Comparison of ENCODE assay signal across 24 cellular contexts in the genomic region with DNA sequence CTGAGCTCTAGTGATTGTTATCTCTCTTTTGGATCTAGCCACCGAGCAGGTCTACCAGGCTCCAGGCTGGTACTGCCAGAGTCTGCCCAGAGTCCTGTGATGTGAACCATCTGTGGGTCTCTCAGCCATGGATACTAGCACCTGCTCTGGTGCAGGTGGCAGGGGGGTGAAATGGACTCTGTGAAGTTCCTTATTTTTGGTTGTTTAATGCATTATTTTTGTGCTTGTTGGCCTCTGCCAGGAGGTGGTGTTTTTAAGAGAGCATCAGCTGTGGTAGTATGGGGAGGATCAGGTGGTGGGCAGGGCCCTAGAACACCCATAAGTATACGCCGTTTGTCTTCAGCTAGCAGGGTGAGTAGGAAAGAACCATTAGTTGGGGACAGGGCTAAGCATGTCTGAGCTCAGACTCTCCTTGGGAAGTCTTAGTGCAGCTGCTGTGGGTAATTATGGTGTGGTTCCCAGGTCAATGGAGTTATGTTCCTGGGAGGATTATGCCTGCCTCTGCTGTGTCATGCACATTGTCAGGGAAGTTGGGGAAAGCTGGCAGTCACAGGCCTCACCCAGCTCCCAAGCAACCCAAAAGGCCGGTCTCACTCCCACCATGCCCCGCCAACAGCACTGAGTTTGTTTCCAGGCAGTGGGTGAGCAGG.
"Had no signal": no experiment of that assay in that cellular context is flagged by ENCODE, and none has a peak within 500 bp of the region (broad histone marks: within the 10 kb centered on the region; RNA-seq: fewer than 3 reads in every experiment).

No MANE protein-coding gene starts in this region.

- H3K4me3 Mint-ChIP-seq: activated B cell treated with CpG ODN at 0.5 μM for 24 hours; activated CD4-positive, alpha-beta T cell treated with anti-CD3 and anti-CD28 coated beads for 36 hours; endodermal cell; memory B cell; nephron progenitor cell had no signal

- H3K4me1 ChIP-seq: pancreas, psoas muscle, right atrium auricular region, transverse colon, uterus had no signal

- ATAC-seq: activated CD4-positive, alpha-beta T cell treated with anti-CD3 and anti-CD28 coated beads for 36 hours; heart left ventricle; left colon; pancreas; psoas muscle had no signal

- H3K9me3 ChIP-seq: pancreas, psoas muscle, right atrium auricular region, transverse colon, uterus had no signal

- DNase-seq: activated B cell treated with CpG ODN at 0.5 μM for 24 hours; activated CD4-positive, alpha-beta T cell treated with anti-CD3 and anti-CD28 coated beads for 36 hours; activated CD4-positive, alpha-beta T cell treated with anti-CD3 and anti-CD28 coated beads, Interleukin-2, amount 50 U/mL, for 4 hours; activated CD8-positive, alpha-beta memory T cell treated with anti-CD3 and anti-CD28 coated beads for 24 hours; activated CD8-positive, alpha-beta memory T cell treated with anti-CD3 and anti-CD28 coated beads, Interleukin-2, amount 50 U/mL, for 48 hours; activated naive CD4-positive, alpha-beta T cell treated with Interleukin-2 at 50 U/mL for 16 hours; activated T-cell treated with anti-CD3 and anti-CD28 coated beads, Interleukin-2, amount 50 U/mL, for 48 hours; amygdala; cortex of kidney; endodermal cell; heart left ventricle; islet precursor cell; left colon; nephron progenitor cell; pancreas; psoas muscle; stimulated activated CD4-positive, alpha-beta T cell treated with anti-CD3 and anti-CD28 coated beads, Interleukin-12 subunit alpha, Interleukin-12 subunit beta, amount 100 ng/mL, for 4 hours; stimulated activated CD4-positive, alpha-beta T cell treated with anti-CD3 and anti-CD28 coated beads, Interleukin-4, amount 100 ng/mL, for 4 hours; T1000; transverse colon; uterus had no signal

- H3K4me1 Mint-ChIP-seq: activated B cell treated with CpG ODN at 0.5 μM for 24 hours; activated CD4-positive, alpha-beta T cell treated with anti-CD3 and anti-CD28 coated beads for 36 hours; endodermal cell; memory B cell; nephron progenitor cell had no signal

- H3K27ac Mint-ChIP-seq: activated B cell treated with CpG ODN at 0.5 μM for 24 hours; activated CD4-positive, alpha-beta T cell treated with anti-CD3 and anti-CD28 coated beads for 36 hours; endodermal cell; memory B cell; nephron progenitor cell had no signal

- H3K27me3 ChIP-seq: heart left ventricle, pancreas, right atrium auricular region, transverse colon, uterus had no signal

- H3K27me3 Mint-ChIP-seq: activated B cell treated with CpG ODN at 0.5 μM for 24 hours, memory B cell had no signal

- FAIRE-seq: pancreas had no signal

- H3K4me3 ChIP-seq: heart left ventricle, pancreas, psoas muscle, right atrium auricular region, transverse colon, uterus had no signal

- H3K27ac ChIP-seq: epithelial cell of prostate, heart left ventricle, pancreas, psoas muscle, right atrium auricular region, transverse colon, uterus had no signal

- H3K36me3 ChIP-seq: heart left ventricle, pancreas, right atrium auricular region, transverse colon, uterus had no signal
